Comparison of ENCODE assay signal across 13 cellular contexts in the genomic region with DNA sequence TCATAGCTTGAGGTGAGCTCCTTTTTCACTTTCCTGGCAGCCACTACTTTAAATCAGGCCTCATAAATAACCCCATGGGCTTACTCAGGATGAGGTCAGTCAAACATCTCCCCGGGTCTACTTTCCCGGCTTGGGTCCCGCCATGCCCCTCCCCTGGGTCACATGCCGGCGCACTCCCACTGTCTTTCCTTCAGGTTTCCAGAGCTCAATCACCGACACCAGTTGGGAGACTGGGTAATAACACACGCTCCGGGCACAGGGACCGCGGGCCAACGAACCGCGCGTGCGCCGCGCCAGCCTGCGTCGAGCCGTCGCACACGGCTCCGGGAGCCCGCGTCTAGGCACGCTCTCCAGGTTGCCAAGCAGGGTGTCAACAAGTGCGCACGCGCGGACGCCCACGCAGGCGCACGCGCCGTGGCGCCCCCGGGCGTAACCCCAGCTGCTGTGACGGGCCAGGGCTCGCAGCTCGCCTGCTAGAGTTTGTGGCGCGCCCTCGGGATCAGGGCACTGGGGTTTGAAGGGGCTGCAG. TPM values are rescaled to one million over a fixed set of nuclear protein-coding genes. Genes with fewer than 3 reads are reported as not detected.
DNase-seq lines count a peak whose midpoint lies in the region; ATAC-seq and TF ChIP-seq lines count a peak whose summit lies in the region.
"Had no signal": no experiment of that assay in that cellular context is flagged by ENCODE, and none has a peak within 500 bp of the region (broad histone marks: within the 10 kb centered on the region; RNA-seq: fewer than 3 reads in every experiment).

No MANE protein-coding gene starts in this region.

- H3K27ac ChIP-seq in foreskin keratinocyte (peak overlapping the region; percentile 28), psoas muscle (no peak overlapping the region)
- H3K27ac ChIP-seq: epithelial cell of prostate, prostate gland had no signal

- ATAC-seq in foreskin keratinocyte (peak; percentile 85), psoas muscle (peak in 3 of 4 donors; percentile 32 to 54 (median 45)), GM21390 (IDR thresholded peaks at IDR 0.05; ENCODE audit: unreplicated experiment) (no peak), GM18505 (IDR thresholded peaks at IDR 0.05; ENCODE audit: unreplicated experiment) (no peak), GM18870 (IDR thresholded peaks at IDR 0.05; ENCODE audit: unreplicated experiment) (no peak)
- ATAC-seq: stimulated activated effector memory CD8-positive, alpha-beta T cell treated with anti-CD3 and anti-CD28 coated beads, Interleukin-12 subunit alpha, Interleukin-12 subunit beta, amount 100 ng/mL, for 72 hours had no signal

- DNase-seq in H7 (peak; percentile 87), NCI-H748 treated with DMSO at 0.1 percent for 48 hours (lab: John Stamatoyannopoulos, UW) (peak; percentile 76), foreskin keratinocyte (peak; percentile 68 to 74), psoas muscle (no peak), COR-L47 (lab: John Stamatoyannopoulos, UW) (no peak)

- H3K36me3 ChIP-seq in H7 (replicated peaks; ENCODE audit: control insufficient read depth, insufficient read depth, low read length) (no peaks in the 10 kb centered on the region), psoas muscle (ENCODE audit: insufficient read depth in 1 of 2, low read depth in 1 of 2) (no peaks in the 10 kb centered on the region)
- H3K36me3 ChIP-seq: prostate gland had no signal

- no peaks in the 10 kb centered on the region for H3K9me3 ChIP-seq in psoas muscle
- H3K9me3 ChIP-seq: prostate gland had no signal

- H3K27me3 ChIP-seq in H7 (ENCODE audit: control insufficient read depth, insufficient read depth, low read length) (peaks cover 94% of the 10 kb centered on the region), foreskin keratinocyte (peaks cover 47% of the 10 kb centered on the region), psoas muscle (ENCODE audit: insufficient read depth in 3 of 3, low read length in 2 of 3) (peaks cover 7 to 70% (median 35%) of the 10 kb centered on the region in 3 donors)

- TF ChIP-seq POLR2A in GM18505 (IDR thresholded peaks at IDR 0.05; ENCODE audit: borderline replicate concordance, extremely low read depth, insufficient read depth, insufficient read length), result no peak

- 2 to 3% (median 2%) methylated on average over 45 of the region's 45 CpGs for WGBS in psoas muscle, 3 donors

- peak overlapping the region; percentile 24 for H3K4me3 ChIP-seq in H7 (ENCODE audit: insufficient read depth, low read depth, low read length)
- H3K4me3 ChIP-seq in psoas muscle, result peak overlapping the region; percentile 57

- intact Hi-C loops in psoas muscle (cut with DNase I), result no loop called here

- peaks cover 4% of the 10 kb centered on the region for H3K4me1 ChIP-seq in foreskin keratinocyte
- peaks cover 4% of the 10 kb centered on the region for H3K4me1 ChIP-seq in psoas muscle

- peak; percentile 1 for TF ChIP-seq CTCF in foreskin keratinocyte (conservative IDR thresholded peaks at IDR 0.05)
- no peak for TF ChIP-seq CTCF in psoas muscle (IDR thresholded peaks at IDR 0.05)

RNA-seq across cellular contexts. Expression of a gene that starts 31.6 kb away (rescaled TPM):
- total RNA-seq in H7 (2014; rRNA removed; shearing (Covaris generic)), result not detected in 2 replicates
- 0.14 and 0.92 TPM in 2 replicates for total RNA-seq in foreskin keratinocyte
- polyA plus RNA-seq in foreskin keratinocyte, result 0.23 and 0.63 TPM in 2 replicates
- not detected for total RNA-seq in psoas muscle
- not detected for polyA plus RNA-seq in psoas muscle
- total RNA-seq: RPMI7951 had no signal
- polyA plus RNA-seq: IgD-negative memory B cell had no signal

Comparison
In these comparisons a context has a peak if more than half of its experiments do, and no peak if none do; other contexts are left out.
1. DNase-seq: peak in H7 (single experiment), NCI-H748 treated with DMSO at 0.1 percent for 48 hours (single experiment) and foreskin keratinocyte (2 of 2); none in psoas muscle (0 of 2) and COR-L47 (single experiment).
2. ATAC-seq: peak in foreskin keratinocyte (single experiment) and psoas muscle (3 of 4); none in GM21390 (single experiment), GM18505 (single experiment) and GM18870 (single experiment).